In genomic region chr5:115431116-115431515, GRCh38 we compare ENCODE assay signal across 26 cellular contexts.
DNase-seq lines count a peak whose midpoint lies in the region; ATAC-seq, FAIRE-seq and TF ChIP-seq lines count a peak whose summit lies in the region.
"Had no signal": no experiment of that assay in that cellular context is flagged by ENCODE, and none has a peak within 500 bp of the region (broad histone marks: within the 10 kb centered on the region; RNA-seq: fewer than 3 reads in every experiment).

No MANE protein-coding gene starts in this region.

- H3K36me3 ChIP-seq in bronchial epithelial cell (ENCODE audit: control insufficient read depth, insufficient read depth, low read length) (no peaks in the 10 kb centered on the region), upper lobe of right lung (no peaks in the 10 kb centered on the region), osteoblast (ENCODE audit: insufficient read depth, low read length) (no peaks in the 10 kb centered on the region)
- H3K36me3 ChIP-seq: left ventricle myocardium inferior, thoracic aorta, vagina had no signal

- intact Hi-C loops in upper lobe of right lung (cut with DNase I) = no loop called here

- H3K27me3 Mint-ChIP-seq in activated CD4-positive, alpha-beta T cell treated with anti-CD3 and anti-CD28 coated beads, Interleukin-2, amount 10 ng/mL, durations not matched to agents 7 days and 5 days = peaks cover 5% of the 10 kb centered on the region
- H3K27me3 Mint-ChIP-seq: central memory CD8-positive, alpha-beta T cell had no signal

- CTCF ChIA-PET in activated CD4-positive, alpha-beta T cell treated with anti-CD3 and anti-CD28 coated beads, Interleukin-2, amount 10 ng/mL, durations not matched to agents 7 days and 5 days (lab: Charles Lee) = no interaction called here

- TF ChIP-seq CTCF in bronchial epithelial cell (IDR thresholded peaks at IDR 0.05; ENCODE audit: insufficient read depth, low read length, severe bottlenecking) (no peak), upper lobe of right lung (IDR thresholded peaks at IDR 0.05) (no peak), osteoblast (IDR thresholded peaks at IDR 0.05; ENCODE audit: extremely low read depth, low read depth, low read length) (no peak)

- H3K27me3 ChIP-seq in bronchial epithelial cell (ENCODE audit: control insufficient read depth, insufficient read depth, low read length) (no peaks in the 10 kb centered on the region), upper lobe of right lung (no peaks in the 10 kb centered on the region), osteoblast (ENCODE audit: insufficient read depth, low read length) (no peaks in the 10 kb centered on the region)
- H3K27me3 ChIP-seq: vagina had no signal

- H3K79me2 ChIP-seq in osteoblast (ENCODE audit: insufficient read depth, low read length) = no peaks in the 10 kb centered on the region

- H3K4me3 Mint-ChIP-seq in activated CD4-positive, alpha-beta T cell treated with anti-CD3 and anti-CD28 coated beads, Interleukin-2, amount 10 ng/mL, durations not matched to agents 7 days and 5 days = no peak overlapping the region
- H3K4me3 Mint-ChIP-seq: activated CD4-positive, alpha-beta T cell treated with anti-CD3 and anti-CD28 coated beads, Interleukin-2, amount 10 ng/mL, durations not matched to agents 24 days and 14 days; activated T-cell treated with anti-CD3 and anti-CD28 coated beads, Interleukin-2, amount 50 U/mL, for 4 hours; CD4-positive, alpha-beta T cell; central memory CD8-positive, alpha-beta T cell; stimulated activated naive CD8-positive, alpha-beta T cell treated with anti-CD3 and anti-CD28 coated beads, Interleukin-15, Interleukin-2, amounts not matched to agents 100 ng/mL and 50 ng/mL, for 24 hours had no signal

- ATAC-seq in upper lobe of right lung = peak; percentile 67
- ATAC-seq: activated T-cell treated with anti-CD3 and anti-CD28 coated beads, Interleukin-2, amount 50 U/mL, for 4 hours had no signal

- H3K4me2 ChIP-seq in osteoblast (ENCODE audit: insufficient read depth, low read length) = no peak overlapping the region

- no peaks in the 10 kb centered on the region for H3K9me3 Mint-ChIP-seq in activated CD4-positive, alpha-beta T cell treated with anti-CD3 and anti-CD28 coated beads, Interleukin-2, amount 10 ng/mL, durations not matched to agents 7 days and 5 days
- H3K9me3 Mint-ChIP-seq: activated CD4-positive, alpha-beta T cell treated with anti-CD3 and anti-CD28 coated beads, Interleukin-2, amount 10 ng/mL, durations not matched to agents 24 days and 14 days; activated T-cell treated with anti-CD3 and anti-CD28 coated beads, Interleukin-2, amount 50 U/mL, for 4 hours; CD4-positive, alpha-beta T cell; central memory CD8-positive, alpha-beta T cell; stimulated activated naive CD8-positive, alpha-beta T cell treated with anti-CD3 and anti-CD28 coated beads, Interleukin-15, Interleukin-2, amounts not matched to agents 100 ng/mL and 50 ng/mL, for 24 hours had no signal

- H3K27ac Mint-ChIP-seq in activated CD4-positive, alpha-beta T cell treated with anti-CD3 and anti-CD28 coated beads, Interleukin-2, amount 10 ng/mL, durations not matched to agents 7 days and 5 days = no peak overlapping the region
- H3K27ac Mint-ChIP-seq: activated CD4-positive, alpha-beta T cell treated with anti-CD3 and anti-CD28 coated beads, Interleukin-2, amount 10 ng/mL, durations not matched to agents 24 days and 14 days; CD4-positive, alpha-beta T cell; stimulated activated naive CD8-positive, alpha-beta T cell treated with anti-CD3 and anti-CD28 coated beads, Interleukin-15, Interleukin-2, amounts not matched to agents 100 ng/mL and 50 ng/mL, for 24 hours had no signal

- H3K36me3 Mint-ChIP-seq in activated CD4-positive, alpha-beta T cell treated with anti-CD3 and anti-CD28 coated beads, Interleukin-2, amount 10 ng/mL, durations not matched to agents 7 days and 5 days (ENCODE audit: low read depth) = no peaks in the 10 kb centered on the region

- H3K4me1 ChIP-seq in upper lobe of right lung = peaks cover 6% of the 10 kb centered on the region
- H3K4me1 ChIP-seq in osteoblast (ENCODE audit: insufficient read depth, low read length) = peaks cover 17% of the 10 kb centered on the region

- H3K4me1 Mint-ChIP-seq in activated CD4-positive, alpha-beta T cell treated with anti-CD3 and anti-CD28 coated beads, Interleukin-2, amount 10 ng/mL, durations not matched to agents 7 days and 5 days = no peaks in the 10 kb centered on the region
- H3K4me1 Mint-ChIP-seq: activated CD4-positive, alpha-beta T cell treated with anti-CD3 and anti-CD28 coated beads, Interleukin-2, amount 10 ng/mL, durations not matched to agents 24 days and 14 days; central memory CD8-positive, alpha-beta T cell had no signal

- no peak overlapping the region for H3K4me3 ChIP-seq in bronchial epithelial cell (ENCODE audit: low read depth, low read length)
- no peak overlapping the region for H3K4me3 ChIP-seq in upper lobe of right lung
- H3K4me3 ChIP-seq in osteoblast (ENCODE audit: insufficient read depth, low read length) = no peak overlapping the region
- H3K4me3 ChIP-seq: left ventricle myocardium inferior, thoracic aorta, vagina had no signal

- no peak overlapping the region for H2AFZ ChIP-seq in osteoblast (ENCODE audit: low read length)

- peak; percentile 69 for DNase-seq in NCI-H146 (lab: John Stamatoyannopoulos, UW)
- DNase-seq in NCI-H146 treated with DMSO at 0.1 percent for 48 hours (lab: John Stamatoyannopoulos, UW; ENCODE audit: unreplicated experiment) = no peak
- DNase-seq in NCI-H345 treated with DMSO at 0.1 percent for 48 hours (lab: John Stamatoyannopoulos, UW; ENCODE audit: unreplicated experiment) = peak; percentile 59
- DNase-seq in bronchial epithelial cell (ENCODE audit: low read depth) = peak; percentile 57
- DNase-seq in upper lobe of right lung = no peak
- DNase-seq in activated CD4-positive, alpha-beta T cell treated with anti-CD3 and anti-CD28 coated beads, Interleukin-2, amount 10 ng/mL, durations not matched to agents 7 days and 5 days = no peak
- no peak for DNase-seq in cortex of kidney (lab: John Stamatoyannopoulos, UW)
- DNase-seq in osteoblast (ENCODE audit: insufficient read length, low spot score, missing footprints) = no peak
- DNase-seq: activated CD4-positive, alpha-beta T cell treated with anti-CD3 and anti-CD28 coated beads, Interleukin-2, amount 10 ng/mL, durations not matched to agents 24 days and 14 days; activated gamma-delta T cell treated with Interleukin-2 at 50 U/mL for 16 hours; activated T-cell treated with anti-CD3 and anti-CD28 coated beads, Interleukin-2, amount 50 U/mL, for 4 hours; CD4-positive, alpha-beta T cell; HCEC 1CT; left ventricle myocardium inferior; NCI-H1092; NCI-H2171; nucleus accumbens; OCI-M1; T1000 had no signal

- no peaks in the 10 kb centered on the region for H3K9me3 ChIP-seq in upper lobe of right lung
- no peaks in the 10 kb centered on the region for H3K9me3 ChIP-seq in osteoblast (ENCODE audit: low read depth, low read length)
- H3K9me3 ChIP-seq: left ventricle myocardium inferior, thoracic aorta, vagina had no signal

- H3K27ac ChIP-seq in upper lobe of right lung (no peak overlapping the region), osteoblast (ENCODE audit: low read depth, low read length) (no peak overlapping the region)
- H3K27ac ChIP-seq: left ventricle myocardium inferior, thoracic aorta had no signal

- no peak for FAIRE-seq in bronchial epithelial cell (lab: Jason Lieb, UNC)
- FAIRE-seq: A204.1, G401.6, GM19239 had no signal

- no peaks in the 10 kb centered on the region for H4K20me1 ChIP-seq in osteoblast (ENCODE audit: insufficient read depth, low read length)

- POLR2A ChIA-PET in activated CD4-positive, alpha-beta T cell treated with anti-CD3 and anti-CD28 coated beads, Interleukin-2, amount 10 ng/mL, durations not matched to agents 7 days and 5 days (lab: Charles Lee) = no interaction called here

Comparison
In these comparisons a context has a peak if more than half of its experiments do, and no peak if none do; other contexts are left out.
1. DNase-seq: peak in NCI-H146 (single experiment), NCI-H345 treated with DMSO at 0.1 percent for 48 hours (single experiment) and bronchial epithelial cell (single experiment); none in NCI-H146 treated with DMSO at 0.1 percent for 48 hours (single experiment), upper lobe of right lung (single experiment), activated CD4-positive, alpha-beta T cell treated with anti-CD3 and anti-CD28 coated beads, Interleukin-2, amount 10 ng/mL, durations not matched to agents 7 days and 5 days (single experiment), cortex of kidney (single experiment) and osteoblast (single experiment).